In the genomic region with DNA sequence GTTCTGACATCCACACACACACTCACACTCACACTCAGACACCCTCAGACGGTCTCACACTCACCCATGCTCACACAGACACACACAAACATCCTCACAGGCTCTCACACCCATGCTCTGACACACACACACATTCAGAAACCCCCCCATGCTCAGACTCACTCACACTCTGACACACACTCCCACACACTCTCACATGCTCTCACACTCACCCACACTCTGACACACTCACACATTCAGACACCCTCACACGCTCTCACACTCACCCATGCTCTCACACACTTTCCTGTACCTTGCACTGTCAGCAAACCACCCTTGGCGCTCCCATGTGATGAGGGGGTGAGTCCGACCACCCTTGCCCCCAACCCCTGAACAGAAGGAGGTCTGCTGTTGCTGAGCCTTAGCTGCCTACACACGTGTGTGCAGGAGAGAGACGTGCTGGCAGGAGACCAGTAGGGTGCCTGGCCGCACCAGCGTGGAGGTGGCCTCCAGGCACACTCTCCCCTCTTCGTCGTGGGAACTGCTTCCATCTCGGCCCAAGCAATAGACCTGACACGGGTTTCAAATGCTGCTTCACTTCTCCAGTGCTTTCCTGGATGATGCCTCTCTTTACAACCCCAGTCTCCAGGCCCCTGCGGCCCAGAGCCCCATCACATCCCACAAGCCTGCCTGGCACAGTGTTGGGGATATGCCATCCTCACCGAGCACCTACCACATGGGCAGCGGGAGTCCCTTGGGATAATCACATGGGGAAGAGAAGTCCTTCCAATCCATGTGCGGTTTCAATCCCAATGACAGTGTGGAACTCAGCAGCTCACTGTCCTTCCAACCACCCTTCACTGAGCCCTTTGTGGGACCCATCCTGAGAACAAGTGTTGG, we compare ENCODE assay signal across 22 cellular contexts.
A peak's percentile ranks its signal among the peaks of the same experiment; 100 is the strongest.
DNase-seq lines count a peak whose midpoint lies in the region; ATAC-seq, FAIRE-seq and TF ChIP-seq lines count a peak whose summit lies in the region.
"Had no signal": no experiment of that assay in that cellular context is flagged by ENCODE, and none has a peak within 500 bp of the region (broad histone marks: within the 10 kb centered on the region; RNA-seq: fewer than 3 reads in every experiment).

No MANE protein-coding gene starts in this region.

- H3K27me3 ChIP-seq in IMR-90 (ENCODE audit: control insufficient read depth, insufficient read depth, low read length) = no peaks in the 10 kb centered on the region
- peaks cover 0 to 2% (median 0%) of the 10 kb centered on the region in 4 experiments; a peak in 1 of 7 replicates for H3K27me3 ChIP-seq in H1 (replicated peaks in 1 of 4; ENCODE audit: control insufficient read depth in 3 of 4, extremely low read depth in 1 of 4, insufficient read depth in 3 of 4, low read length in 3 of 4)
- H3K27me3 ChIP-seq in mesenchymal stem cell (ENCODE audit: control insufficient read depth in 1 of 2, insufficient read depth in 1 of 2, low read length in 2 of 2) = peaks cover 0 to 66% of the 10 kb centered on the region in 2 experiments
- no peaks in the 10 kb centered on the region for H3K27me3 ChIP-seq in sigmoid colon
- no peaks in the 10 kb centered on the region for H3K27me3 ChIP-seq in thyroid gland
- H3K27me3 ChIP-seq: Peyer's patch, SJCRH30 had no signal

- TF ChIP-seq EP300 in H1 (IDR thresholded peaks at IDR 0.05; ENCODE audit: borderline replicate concordance in 1 of 2, low read depth in 2 of 2, low read length in 2 of 2) (no peak), sigmoid colon (IDR thresholded peaks at IDR 0.05) (no peak)

- no peaks in the 10 kb centered on the region for H3K36me3 Mint-ChIP-seq in activated CD8-positive, alpha-beta T cell treated with anti-CD3 and anti-CD28 coated beads, Interleukin-2, amount 10 ng/mL, durations not matched to agents 7 days and 5 days (ENCODE audit: low read depth)
- H3K36me3 Mint-ChIP-seq: IgD-negative memory B cell had no signal

- no peak for TF ChIP-seq RAD21 in IMR-90 (IDR thresholded peaks at IDR 0.05; ENCODE audit: low read length)
- TF ChIP-seq RAD21 in H1 (IDR thresholded peaks at IDR 0.05 in 1 of 2, conservative IDR thresholded peaks at IDR 0.05 in 1 of 2; ENCODE audit: low read depth in 2 of 2, low read length in 2 of 2) = no peak

- peak overlapping the region; percentile 94 for H2BK12ac ChIP-seq in H1 (ENCODE audit: low read depth, low read length)
- peak overlapping the region; percentile 62 to 76 for H2BK12ac ChIP-seq in mesenchymal stem cell (ENCODE audit: low read length in 2 of 2)

- H3K18ac ChIP-seq in IMR-90 (ENCODE audit: low read depth, low read length) (peak overlapping the region; percentile 75), H1 (ENCODE audit: extremely low read depth, low read length) (peak overlapping the region; percentile 6; the same call in 1 of the 2 replicates), mesenchymal stem cell (ENCODE audit: low read depth in 1 of 2, low read length in 2 of 2) (peak overlapping the region; percentile 11 to 58)

- H3K4me1 ChIP-seq in IMR-90 (ENCODE audit: control insufficient read depth, insufficient read depth, low read length) (peaks cover 10% of the 10 kb centered on the region), H1 (replicated peaks in 1 of 4; ENCODE audit: control insufficient read depth in 3 of 4, insufficient read depth in 4 of 4, low read length in 3 of 4) (peaks cover 0 to 15% (median 6%) of the 10 kb centered on the region in 4 experiments; a peak in 6 of 7 replicates), mesenchymal stem cell (ENCODE audit: control insufficient read depth, insufficient read depth, low read depth, low read length) (no peaks in the 10 kb centered on the region), sigmoid colon (peaks cover 0 to 19% (median 13%) of the 10 kb centered on the region in 4 donors), thyroid gland (no peaks in the 10 kb centered on the region)
- H3K4me1 ChIP-seq: A549, BE2C, HAP-1 had no signal

- peaks cover 4 to 12% of the 10 kb centered on the region in 2 experiments; a peak in 3 of 4 replicates for H3K79me1 ChIP-seq in IMR-90 (ENCODE audit: low read depth in 1 of 2, low read length in 2 of 2)
- H3K79me1 ChIP-seq in H1 (ENCODE audit: low read depth, low read length) = no peaks in the 10 kb centered on the region
- H3K79me1 ChIP-seq in mesenchymal stem cell (replicated peaks; ENCODE audit: low read length, poor library complexity, severe bottlenecking) = no peaks in the 10 kb centered on the region

- ATAC-seq in IMR-90 (ENCODE audit: low read depth) (no peak), GM18505 (IDR thresholded peaks at IDR 0.05; ENCODE audit: unreplicated experiment) (no peak), HG03175 (IDR thresholded peaks at IDR 0.05; ENCODE audit: unreplicated experiment) (no peak)
- no peak for ATAC-seq in activated CD8-positive, alpha-beta T cell treated with anti-CD3 and anti-CD28 coated beads, Interleukin-2, amount 10 ng/mL, durations not matched to agents 7 days and 5 days

- TF ChIP-seq CTCF in IMR-90 (conservative IDR thresholded peaks at IDR 0.05; ENCODE audit: low read depth, low read length) (no peak), H1 (IDR thresholded peaks at IDR 0.05; ENCODE audit: control extremely low read depth in 1 of 3, insufficient read depth in 1 of 3, low read depth in 1 of 3, low read length in 3 of 3) (no peak), sigmoid colon (IDR thresholded peaks at IDR 0.05) (no peak), thyroid gland (IDR thresholded peaks at IDR 0.05) (no peak)

- H4K5ac ChIP-seq in IMR-90 (ENCODE audit: low read depth, low read length) (peak overlapping the region; percentile 65), H1 (ENCODE audit: insufficient read length, low read depth, low read length) (no peak overlapping the region)

- H2AFZ ChIP-seq in IMR-90 (replicated peaks; ENCODE audit: low read length, poor library complexity) = peak overlapping the region; percentile 26
- no peak overlapping the region for H2AFZ ChIP-seq in H1 (ENCODE audit: low read length)
- H2AFZ ChIP-seq in mesenchymal stem cell (ENCODE audit: low read depth, low read length) = no peak overlapping the region
- H2AFZ ChIP-seq: GM23248 had no signal

- H3K4me2 ChIP-seq in IMR-90 (ENCODE audit: low read depth, low read length) (no peak overlapping the region), H1 (ENCODE audit: insufficient read depth in 1 of 2, low read depth in 2 of 2, low read length in 2 of 2) (no peak overlapping the region), mesenchymal stem cell (ENCODE audit: low read length, poor library complexity, severe bottlenecking) (no peak overlapping the region)
- H3K4me2 ChIP-seq: A549 had no signal

- H3K56ac ChIP-seq in IMR-90 (ENCODE audit: extremely low read depth, insufficient read depth, low read length) = no peak overlapping the region
- H3K56ac ChIP-seq in H1 (replicated peaks; ENCODE audit: insufficient read length, low read depth, low read length) = no peak overlapping the region

- peak overlapping the region; percentile 76 for H3K23ac ChIP-seq in IMR-90 (ENCODE audit: low read depth, low read length)
- H3K23ac ChIP-seq in H1 (ENCODE audit: insufficient read length) = no peak overlapping the region
- no peak overlapping the region for H3K23ac ChIP-seq in mesenchymal stem cell (ENCODE audit: low read length in 2 of 2)

- H3K36me3 ChIP-seq in IMR-90 (ENCODE audit: control insufficient read depth, insufficient read depth, low read length) = no peaks in the 10 kb centered on the region
- no peaks in the 10 kb centered on the region for H3K36me3 ChIP-seq in H1 (ENCODE audit: control insufficient read depth in 2 of 4, insufficient read depth in 4 of 4, low read length in 3 of 4)
- no peaks in the 10 kb centered on the region for H3K36me3 ChIP-seq in mesenchymal stem cell (ENCODE audit: control insufficient read depth in 1 of 2, insufficient read depth in 2 of 2, low read depth in 1 of 2, low read length in 2 of 2)
- no peaks in the 10 kb centered on the region for H3K36me3 ChIP-seq in sigmoid colon
- H3K36me3 ChIP-seq in thyroid gland = no peaks in the 10 kb centered on the region
- H3K36me3 ChIP-seq: BE2C, HAP-1, Peyer's patch, SJCRH30 had no signal

- peaks cover 6% of the 10 kb centered on the region; the same call in 1 of the 2 replicates for H3K23me2 ChIP-seq in H1 (ENCODE audit: low read depth, low read length)

- no peaks in the 10 kb centered on the region for H3K79me2 ChIP-seq in H1 (ENCODE audit: control insufficient read depth in 1 of 2, insufficient read depth in 2 of 2, low read length in 2 of 2)

- no peak for FAIRE-seq in H1 (lab: Jason Lieb, UNC)
- FAIRE-seq: A549 had no signal

- in situ Hi-C loops in IMR-90 (cut with MboI; ENCODE audit: low sequenced_read_pairs) = no loop called here

- no peaks in the 10 kb centered on the region for H4K20me1 ChIP-seq in IMR-90 (ENCODE audit: insufficient read depth, low read length)
- H4K20me1 ChIP-seq in H1 (replicated peaks in 1 of 2; ENCODE audit: control insufficient read depth in 1 of 2, insufficient read depth in 2 of 2, low read length in 2 of 2) = peaks cover 0 to 3% of the 10 kb centered on the region in 2 experiments

- peak overlapping the region; percentile 13 for H2AK9ac ChIP-seq in IMR-90 (replicated peaks; ENCODE audit: low read depth, low read length, poor library complexity)

- H2AK5ac ChIP-seq in IMR-90 (ENCODE audit: low read depth, low read length) = peak overlapping the region; percentile 100
- peak overlapping the region; percentile 93 for H2AK5ac ChIP-seq in H1 (ENCODE audit: low read depth, low read length)
- H2AK5ac ChIP-seq in mesenchymal stem cell (ENCODE audit: low read length, severe bottlenecking) = no peak overlapping the region

- BruUV-seq in IMR-90 (replicated peaks; lab: Mats Ljungman, UMichigan) = no TSS peak

- H3K4ac ChIP-seq in IMR-90 (ENCODE audit: low read depth, low read length) (peak overlapping the region; percentile 90), H1 (replicated peaks; ENCODE audit: insufficient read length, low read depth, low read length) (peak overlapping the region; percentile 87), mesenchymal stem cell (ENCODE audit: low read depth in 1 of 2, low read length in 2 of 2) (peak overlapping the region in 1 of 2 experiments; percentile 1)

- H3K27me3 Mint-ChIP-seq in activated CD8-positive, alpha-beta T cell treated with anti-CD3 and anti-CD28 coated beads, Interleukin-2, amount 10 ng/mL, durations not matched to agents 7 days and 5 days (ENCODE audit: low read depth) = peaks cover 20% of the 10 kb centered on the region

- H4K8ac ChIP-seq in IMR-90 (ENCODE audit: low read depth in 2 of 2, low read length in 2 of 2) (peak overlapping the region; percentile 65 to 85; a peak in 3 of 4 replicates), H1 (ENCODE audit: extremely low read depth, insufficient read depth, low read length) (no peak overlapping the region), mesenchymal stem cell (ENCODE audit: low read length) (no peak overlapping the region)

- peak overlapping the region; percentile 95; the same call in 2 of the 3 replicates for H2BK15ac ChIP-seq in IMR-90 (ENCODE audit: low read depth, low read length)
- peak overlapping the region; percentile 98; the same call in 1 of the 2 replicates for H2BK15ac ChIP-seq in H1 (ENCODE audit: low read length)
- no peak overlapping the region for H2BK15ac ChIP-seq in mesenchymal stem cell (ENCODE audit: low read depth, poor library complexity, severe bottlenecking)

- H3K27ac ChIP-seq in IMR-90 (ENCODE audit: insufficient read depth, low read length) = peak overlapping the region; percentile 25; the same call in 1 of the 2 replicates
- H3K27ac ChIP-seq in H1 (ENCODE audit: low read depth, low read length) = no peak overlapping the region
- no peak overlapping the region for H3K27ac ChIP-seq in mesenchymal stem cell (ENCODE audit: low read length, poor library complexity, severe bottlenecking)
- H3K27ac ChIP-seq in sigmoid colon = no peak overlapping the region
- H3K27ac ChIP-seq in thyroid gland = no peak overlapping the region
- H3K27ac ChIP-seq: A549, GM23248, SJCRH30 had no signal

- WGBS in IMR-90 (ENCODE audit: extremely low coverage in 2 of 2, insufficient read length in 1 of 2), 2 experiments = 95% methylated on average over 8 of the region's 16 CpGs; no CpG with 5 or more reads in 1 of the 2 experiments
- WGBS in H1 (ENCODE audit: extremely low coverage in 1 of 2, insufficient coverage in 1 of 2, insufficient read length in 1 of 2, insufficient replicate concordance in 2 of 2, low coverage in 1 of 2, low lambda C conversion rate in 2 of 2, missing lambda C conversion rate in 1 of 2), 2 experiments = 86% methylated on average over 12 of the region's 16 CpGs; no CpG with 5 or more reads in 1 of the 2 experiments
- WGBS in mesenchymal stem cell = 90% methylated on average over 16 of the region's 16 CpGs
- WGBS in sigmoid colon, 2 donors = 79 to 81% methylated on average over 16 of the region's 16 CpGs
- WGBS in thyroid gland, 2 donors = 75 to 86% methylated on average over 9 to 16 of the region's 16 CpGs

- no peak overlapping the region for H3K9ac ChIP-seq in IMR-90 (ENCODE audit: low read depth, low read length)
- no peak overlapping the region for H3K9ac ChIP-seq in H1 (replicated peaks in 1 of 4; ENCODE audit: extremely low read depth in 1 of 4, low read depth in 3 of 4, low read length in 3 of 4)
- H3K9ac ChIP-seq in mesenchymal stem cell (ENCODE audit: low read length) = no peak overlapping the region
- H3K9ac ChIP-seq: GM23248 had no signal

- intact Hi-C loops in IMR-90 (cut with micrococcal nuclease) = no loop called here
- intact Hi-C loops in sigmoid colon (cut with DNase I) = no loop called here
- intact Hi-C loops in thyroid gland (cut with DNase I) = no loop called here

- H3K14ac ChIP-seq in IMR-90 (replicated peaks; ENCODE audit: low read depth, low read length) (peak overlapping the region; percentile 96), H1 (ENCODE audit: insufficient read length) (no peak overlapping the region), mesenchymal stem cell (ENCODE audit: low read length in 2 of 2) (peak overlapping the region in 1 of 2 experiments; percentile 69)

- H3K4me3 ChIP-seq in IMR-90 (ENCODE audit: insufficient read depth, low read depth, low read length) (no peak overlapping the region), H1 (ENCODE audit: extremely low read depth in 1 of 4, insufficient read depth in 2 of 4, low read depth in 3 of 4, low read length in 4 of 4) (no peak overlapping the region), mesenchymal stem cell (ENCODE audit: insufficient read depth in 1 of 2, low read depth in 1 of 2, low read length in 2 of 2) (no peak overlapping the region), sigmoid colon (no peak overlapping the region), thyroid gland (replicated peaks in 1 of 3) (no peak overlapping the region)
- H3K4me3 ChIP-seq: A549, GM23248, HAP-1, Peyer's patch, SJCRH30 had no signal

- H2BK120ac ChIP-seq in IMR-90 (ENCODE audit: low read depth, low read length) = peak overlapping the region; percentile 92
- no peak overlapping the region for H2BK120ac ChIP-seq in H1 (replicated peaks; ENCODE audit: low read depth, low read length)
- no peak overlapping the region for H2BK120ac ChIP-seq in mesenchymal stem cell (ENCODE audit: low read depth, low read length)

- peak overlapping the region; percentile 1 for H2BK5ac ChIP-seq in IMR-90 (ENCODE audit: low read depth, low read length, poor library complexity, severe bottlenecking)
- H2BK5ac ChIP-seq in H1 (ENCODE audit: low read depth, low read length) = peak overlapping the region; percentile 44; the same call in 1 of the 2 replicates
- H2BK5ac ChIP-seq in mesenchymal stem cell (ENCODE audit: low read depth, low read length, poor library complexity, severe bottlenecking) = no peak overlapping the region

- no peaks in the 10 kb centered on the region for H3K4me1 Mint-ChIP-seq in activated CD8-positive, alpha-beta T cell treated with anti-CD3 and anti-CD28 coated beads, Interleukin-2, amount 10 ng/mL, durations not matched to agents 7 days and 5 days (ENCODE audit: low read depth)

- peaks cover 12% of the 10 kb centered on the region for H3K9me1 ChIP-seq in IMR-90 (ENCODE audit: insufficient read depth, low read length)

- CTCF ChIA-PET in IMR-90 (lab: Yijun Ruan, JAX) (interaction anchor here (1.5 kb wide), 1 partner anchor 10 kb away, joined by 3 read pairs; no protein-coding TSS in a partner anchor), H1 (lab: Charles Lee; ENCODE audit: partially characterized antibody) (interaction anchor here (0.9 to 4.7 kb wide), 4 partner anchors 10 to 276 kb away, joined by 3 to 31 read pairs (median 8); no protein-coding TSS in a partner anchor)
- CTCF ChIA-PET in activated CD8-positive, alpha-beta T cell treated with anti-CD3 and anti-CD28 coated beads, Interleukin-2, amount 10 ng/mL, durations not matched to agents 7 days and 5 days (lab: Charles Lee) = no interaction called here

- H3K9me3 ChIP-seq in IMR-90 (ENCODE audit: control insufficient read depth, insufficient read depth, low read length) = peaks cover 5% of the 10 kb centered on the region
- peaks cover 6% of the 10 kb centered on the region in 2 experiments; a peak in 2 of 4 replicates for H3K9me3 ChIP-seq in H1 (ENCODE audit: insufficient read depth in 2 of 2, low read depth in 1 of 2, low read length in 1 of 2)
- H3K9me3 ChIP-seq in mesenchymal stem cell (ENCODE audit: control insufficient read depth, low read length) = peaks cover 6% of the 10 kb centered on the region
- H3K9me3 ChIP-seq in sigmoid colon = no peaks in the 10 kb centered on the region
- H3K9me3 ChIP-seq in thyroid gland = no peaks in the 10 kb centered on the region
- H3K9me3 ChIP-seq: A549, BE2C, HAP-1, Peyer's patch, SJCRH30 had no signal

- peak overlapping the region; percentile 89 for H2BK20ac ChIP-seq in IMR-90 (ENCODE audit: low read depth, low read length)
- peak overlapping the region; percentile 80; the same call in 1 of the 2 replicates for H2BK20ac ChIP-seq in H1 (ENCODE audit: low read length)

- DNase-seq in IMR-90 (no peak), H1 (ENCODE audit: low read depth in 1 of 2, low spot score in 2 of 2) (peak in 1 of 2 experiments; percentile 40), mesenchymal stem cell (no peak), sigmoid colon (peak; percentile 54), thyroid gland (no peak)
- no peak for DNase-seq in activated CD8-positive, alpha-beta T cell treated with anti-CD3 and anti-CD28 coated beads, Interleukin-2, amount 10 ng/mL, durations not matched to agents 7 days and 5 days
- DNase-seq: BE2C, DMS79, GM23248, NCI-H1105, NCI-H146, NCI-H2029, NCI-H226, NCI-H524, NCI-H82, SJCRH30 had no signal

- no peak for TF ChIP-seq POLR2A in IMR-90 (IDR thresholded peaks at IDR 0.05; ENCODE audit: low read depth, low read length)
- no peak for TF ChIP-seq POLR2A in H1 (IDR thresholded peaks at IDR 0.05; ENCODE audit: control extremely low read depth in 1 of 2, low read depth in 2 of 2, low read length in 2 of 2)
- TF ChIP-seq POLR2A in sigmoid colon (IDR thresholded peaks at IDR 0.05) = no peak
- no peak for TF ChIP-seq POLR2A in GM18505 (IDR thresholded peaks at IDR 0.05; ENCODE audit: borderline replicate concordance, extremely low read depth, insufficient read depth, insufficient read length)
- no peak for TF ChIP-seq POLR2A in thyroid gland (IDR thresholded peaks at IDR 0.05)

- dilution Hi-C loops in IMR-90 (cut with HindIII; ENCODE audit: low sequenced_read_pairs, unreplicated experiment) = no loop called here

- H3K4me3 Mint-ChIP-seq in activated CD8-positive, alpha-beta T cell treated with anti-CD3 and anti-CD28 coated beads, Interleukin-2, amount 10 ng/mL, durations not matched to agents 7 days and 5 days = no peak overlapping the region
- H3K4me3 Mint-ChIP-seq: IgD-negative memory B cell had no signal

- H4K91ac ChIP-seq in IMR-90 (ENCODE audit: insufficient read depth, low read depth, low read length) = peak overlapping the region; percentile 86
- H4K91ac ChIP-seq in H1 (replicated peaks; ENCODE audit: insufficient read length, low read length) = peak overlapping the region; percentile 29
- peak overlapping the region; percentile 93 for H4K91ac ChIP-seq in mesenchymal stem cell (ENCODE audit: low read length)

- no peaks in the 10 kb centered on the region for H3K9me3 Mint-ChIP-seq in activated CD8-positive, alpha-beta T cell treated with anti-CD3 and anti-CD28 coated beads, Interleukin-2, amount 10 ng/mL, durations not matched to agents 7 days and 5 days (ENCODE audit: insufficient read depth)
- H3K9me3 Mint-ChIP-seq: IgD-negative memory B cell had no signal

- POLR2A ChIA-PET in IMR-90 (lab: Charles Lee; ENCODE audit: unreplicated experiment) = no interaction called here
- POLR2A ChIA-PET in H1 (lab: Charles Lee; ENCODE audit: partially characterized antibody) = no interaction called here
- POLR2A ChIA-PET in activated CD8-positive, alpha-beta T cell treated with anti-CD3 and anti-CD28 coated beads, Interleukin-2, amount 10 ng/mL, durations not matched to agents 7 days and 5 days (lab: Charles Lee) = no interaction called here

- H3K27ac Mint-ChIP-seq in activated CD8-positive, alpha-beta T cell treated with anti-CD3 and anti-CD28 coated beads, Interleukin-2, amount 10 ng/mL, durations not matched to agents 7 days and 5 days = no peak overlapping the region

Comparison
In these comparisons a context has a peak if more than half of its experiments do, and no peak if none do; other contexts are left out.
1. H3K18ac ChIP-seq: peak in every context shown above with its lines; median percentile 75 in IMR-90; 34 in mesenchymal stem cell; 6 in H1.
2. H4K8ac ChIP-seq: peak in IMR-90 (2 of 2); none in H1 (single experiment) and mesenchymal stem cell (single experiment).
3. H4K91ac ChIP-seq: peak in every context shown above with its lines; median percentile 93 in mesenchymal stem cell; 86 in IMR-90; 29 in H1.